In the genomic region with DNA sequence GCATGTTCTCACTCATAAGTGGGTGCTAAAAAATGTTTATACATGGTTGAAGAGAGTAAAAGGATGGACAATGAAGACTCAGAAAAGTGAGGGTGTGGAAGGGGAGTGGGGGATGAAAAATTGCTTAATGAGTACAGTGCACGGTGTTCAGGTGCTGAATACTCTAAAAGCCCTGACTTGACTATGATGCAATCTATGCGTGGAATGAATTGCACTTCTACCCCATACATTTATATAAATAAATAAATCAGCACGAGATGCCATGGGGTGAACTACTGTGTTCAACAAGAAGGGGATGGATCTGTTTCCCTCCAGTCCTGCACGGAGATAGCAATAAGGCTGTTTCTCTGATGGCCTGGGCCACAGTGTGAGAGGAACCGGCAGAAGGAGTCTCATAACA, we compare ENCODE assay signal across 18 cellular contexts.
A peak's percentile ranks its signal among the peaks of the same experiment; 100 is the strongest.
DNase-seq lines count a peak whose midpoint lies in the region; ATAC-seq, FAIRE-seq and TF ChIP-seq lines count a peak whose summit lies in the region.
"Had no signal": no experiment of that assay in that cellular context is flagged by ENCODE, and none has a peak within 500 bp of the region (broad histone marks: within the 10 kb centered on the region; RNA-seq: fewer than 3 reads in every experiment).

No MANE protein-coding gene starts in this region.

- H4K8ac ChIP-seq in IMR-90 (ENCODE audit: low read depth in 2 of 2, low read length in 2 of 2) (no peak overlapping the region), neuronal stem cell (ENCODE audit: low read depth, low read length) (peak overlapping the region; percentile 30)

- no peak overlapping the region for H3K23ac ChIP-seq in IMR-90 (ENCODE audit: low read depth, low read length)
- H3K23ac ChIP-seq in neuronal stem cell (ENCODE audit: low read depth, low read length, poor library complexity): no peak overlapping the region

- H3K36me3 ChIP-seq in IMR-90 (ENCODE audit: control insufficient read depth, insufficient read depth, low read length) (no peaks in the 10 kb centered on the region), K562 (ENCODE audit: control insufficient read depth, insufficient read depth, low read length) (no peaks in the 10 kb centered on the region), neuronal stem cell (replicated peaks in 1 of 2; ENCODE audit: control insufficient read depth in 2 of 2, insufficient read depth in 2 of 2, low read length in 2 of 2) (no peaks in the 10 kb centered on the region), mucosa of descending colon (ENCODE audit: low read depth) (no peaks in the 10 kb centered on the region)

- no peak for TF ChIP-seq POLR2A in IMR-90 (IDR thresholded peaks at IDR 0.05; ENCODE audit: low read depth, low read length)
- no peak for TF ChIP-seq POLR2A in K562 (conservative IDR thresholded peaks at IDR 0.05)

- no peak overlapping the region for H2BK20ac ChIP-seq in IMR-90 (ENCODE audit: low read depth, low read length)

- WGBS in IMR-90 (ENCODE audit: extremely low coverage in 2 of 2, insufficient read length in 1 of 2), 2 experiments: 0% methylated on average over 1 of the region's 5 CpGs; no CpG with 5 or more reads in 1 of the 2 experiments
- WGBS in K562 (ENCODE audit: insufficient coverage, low coverage, missing lambda C conversion rate): 2% methylated on average over 5 of the region's 5 CpGs
- no CpG with 5 or more reads among the region's 5 CpGs for WGBS in neuronal stem cell (ENCODE audit: extremely low coverage in 2 of 2, insufficient read length in 2 of 2, insufficient replicate concordance in 1 of 2), 2 donors

- H2BK15ac ChIP-seq in IMR-90 (ENCODE audit: low read depth, low read length) (no peak overlapping the region), neuronal stem cell (ENCODE audit: low read length) (no peak overlapping the region)

- in situ Hi-C loops in IMR-90 (cut with MboI; ENCODE audit: low sequenced_read_pairs): no loop called here
- in situ Hi-C loops in K562 (cut with MboI): no loop called here

- no peaks in the 10 kb centered on the region for H4K20me1 ChIP-seq in IMR-90 (ENCODE audit: insufficient read depth, low read length)
- H4K20me1 ChIP-seq in K562 (replicated peaks; ENCODE audit: control insufficient read depth, insufficient read depth, low read length): no peaks in the 10 kb centered on the region

- H3K9me1 ChIP-seq in IMR-90 (ENCODE audit: insufficient read depth, low read length) (peaks cover 5% of the 10 kb centered on the region), K562 (ENCODE audit: control insufficient read depth, insufficient read depth, low read length) (no peaks in the 10 kb centered on the region)

- no peak for FAIRE-seq in K562 (lab: Jason Lieb, UNC)
- FAIRE-seq: GM12891, GM18507, H1 had no signal

- no peaks in the 10 kb centered on the region for H3K79me2 ChIP-seq in K562 (ENCODE audit: control insufficient read depth, insufficient read depth, low read length)

- TF ChIP-seq CTCF in IMR-90 (conservative IDR thresholded peaks at IDR 0.05; ENCODE audit: low read depth, low read length): no peak
- TF ChIP-seq CTCF in K562 (IDR thresholded peaks at IDR 0.05 in 2 of 3, conservative IDR thresholded peaks at IDR 0.05 in 1 of 3; ENCODE audit: insufficient read depth in 2 of 3, low read depth in 1 of 3, low read length in 3 of 3): no peak
- no peak for TF ChIP-seq CTCF in mucosa of descending colon (IDR thresholded peaks at IDR 0.05)

- H2AFZ ChIP-seq in IMR-90 (replicated peaks; ENCODE audit: low read length, poor library complexity) (no peak overlapping the region), K562 (ENCODE audit: low read depth, low read length) (no peak overlapping the region), neuronal stem cell (ENCODE audit: low read length) (no peak overlapping the region)

- POLR2A ChIA-PET in IMR-90 (lab: Charles Lee; ENCODE audit: unreplicated experiment): no interaction called here
- POLR2A ChIA-PET in K562 (lab: Yijun Ruan, JAX): interaction anchor here (0.6 kb wide), 1 partner anchor 11 kb away, joined by 3 read pairs; no protein-coding TSS in a partner anchor

- no peak overlapping the region for H3K27ac ChIP-seq in IMR-90 (ENCODE audit: insufficient read depth, low read length)
- H3K27ac ChIP-seq in K562 (ENCODE audit: extremely low read depth, low read depth, low read length): no peak overlapping the region
- no peak overlapping the region for H3K27ac ChIP-seq in neuronal stem cell (replicated peaks; ENCODE audit: low read length)

- H3K18ac ChIP-seq in IMR-90 (ENCODE audit: low read depth, low read length) (no peak overlapping the region), neuronal stem cell (ENCODE audit: low read length) (no peak overlapping the region)

- H3K4me2 ChIP-seq in IMR-90 (ENCODE audit: low read depth, low read length) (no peak overlapping the region), K562 (ENCODE audit: insufficient read depth, low read length) (no peak overlapping the region), neuronal stem cell (ENCODE audit: insufficient read depth, low read length, poor library complexity, severe bottlenecking) (no peak overlapping the region)

- no peak overlapping the region for H2AK5ac ChIP-seq in IMR-90 (ENCODE audit: low read depth, low read length)
- H2AK5ac ChIP-seq in neuronal stem cell (ENCODE audit: low read depth, low read length): no peak overlapping the region

- TF ChIP-seq EP300 in K562 (IDR thresholded peaks at IDR 0.05; ENCODE audit: low read length): no peak

- H3K9me3 ChIP-seq in IMR-90 (ENCODE audit: control insufficient read depth, insufficient read depth, low read length): no peaks in the 10 kb centered on the region
- no peaks in the 10 kb centered on the region for H3K9me3 ChIP-seq in K562 (replicated peaks; ENCODE audit: control insufficient read depth, insufficient read depth, low read depth, low read length)
- H3K9me3 ChIP-seq in neuronal stem cell (replicated peaks in 1 of 2; ENCODE audit: control insufficient read depth in 2 of 2, insufficient read depth in 1 of 2, low read depth in 1 of 2, low read length in 2 of 2): no peaks in the 10 kb centered on the region
- H3K9me3 ChIP-seq in mucosa of descending colon: no peaks in the 10 kb centered on the region

- H3K4me1 ChIP-seq in IMR-90 (ENCODE audit: control insufficient read depth, insufficient read depth, low read length): peaks cover 8% of the 10 kb centered on the region
- no peaks in the 10 kb centered on the region for H3K4me1 ChIP-seq in K562 (replicated peaks in 1 of 2; ENCODE audit: control insufficient read depth in 2 of 2, insufficient read depth in 2 of 2, low read length in 2 of 2)
- no peaks in the 10 kb centered on the region for H3K4me1 ChIP-seq in neuronal stem cell (ENCODE audit: control insufficient read depth in 2 of 2, insufficient read depth in 1 of 2, low read depth in 1 of 2, low read length in 2 of 2)
- H3K4me1 ChIP-seq in mucosa of descending colon (ENCODE audit: low read depth): no peaks in the 10 kb centered on the region

- dilution Hi-C loops in IMR-90 (cut with HindIII; ENCODE audit: low sequenced_read_pairs, unreplicated experiment): no loop called here

- no peak overlapping the region for H2AK9ac ChIP-seq in IMR-90 (replicated peaks; ENCODE audit: low read depth, low read length, poor library complexity)

- intact Hi-C loops in IMR-90 (cut with micrococcal nuclease) (no loop called here), K562 (cut with micrococcal nuclease) (no loop called here), mucosa of descending colon (cut with DNase I, micrococcal nuclease) (no loop called here), posterior cingulate gyrus (cut with DNase I) (no loop called here)

- H4K91ac ChIP-seq in IMR-90 (ENCODE audit: insufficient read depth, low read depth, low read length) (no peak overlapping the region), neuronal stem cell (ENCODE audit: low read depth, low read length, poor library complexity) (no peak overlapping the region)

- H3K14ac ChIP-seq in IMR-90 (replicated peaks; ENCODE audit: low read depth, low read length) (no peak overlapping the region), neuronal stem cell (ENCODE audit: low read length) (no peak overlapping the region)

- no peak overlapping the region for H3K9ac ChIP-seq in IMR-90 (ENCODE audit: low read depth, low read length)
- H3K9ac ChIP-seq in K562 (ENCODE audit: insufficient read depth in 1 of 2, low read depth in 2 of 2, low read length in 2 of 2): no peak overlapping the region
- no peak overlapping the region for H3K9ac ChIP-seq in neuronal stem cell (ENCODE audit: low read depth, low read length, poor library complexity)

- DNase-seq in IMR-90 (no peak), K562 (ENCODE audit: extremely low read depth in 1 of 4, low spot score in 3 of 4) (no peak), neuronal stem cell (ENCODE audit: low spot score) (no peak), mucosa of descending colon (no peak), posterior cingulate gyrus (no peak)
- no peak for DNase-seq in effector CD4-positive, alpha-beta T cell
- DNase-seq: C1 segment of cervical spinal cord; Calu3; CD4-positive, alpha-beta memory T cell; COR-L47; DMS53; DMS79 treated with DMSO at 0.1 percent for 48 hours; GF-D8; H7; HCEC 1CT had no signal

- H3K56ac ChIP-seq in IMR-90 (ENCODE audit: extremely low read depth, insufficient read depth, low read length): no peak overlapping the region

- no peak overlapping the region for H3K4ac ChIP-seq in IMR-90 (ENCODE audit: low read depth, low read length)
- no peak overlapping the region for H3K4ac ChIP-seq in neuronal stem cell (ENCODE audit: low read length)

- no TSS peak for BruUV-seq in IMR-90 (replicated peaks; lab: Mats Ljungman, UMichigan)
- BruUV-seq in K562 (replicated peaks; lab: Mats Ljungman, UMichigan): no TSS peak

- TF ChIP-seq RAD21 in IMR-90 (IDR thresholded peaks at IDR 0.05; ENCODE audit: low read length): no peak
- TF ChIP-seq RAD21 in K562 (CRISPR knock-in tag; conservative IDR thresholded peaks at IDR 0.05 in 1 of 2, IDR thresholded peaks at IDR 0.05 in 1 of 2): no peak

- no peak overlapping the region for H4K5ac ChIP-seq in IMR-90 (ENCODE audit: low read depth, low read length)

- CTCF ChIA-PET in IMR-90 (lab: Yijun Ruan, JAX): interaction anchor here (0.6 kb wide), 1 partner anchor 35 kb away, joined by 3 read pairs; no protein-coding TSS in a partner anchor
- CTCF ChIA-PET in K562 (lab: Yijun Ruan, JAX; ENCODE audit: low intra/inter-chr PET ratio): no interaction called here

- H2BK120ac ChIP-seq in IMR-90 (ENCODE audit: low read depth, low read length): no peak overlapping the region; the same call in 1 of the 2 replicates
- no peak overlapping the region for H2BK120ac ChIP-seq in neuronal stem cell (ENCODE audit: low read depth, low read length)

- H3K27me3 ChIP-seq in IMR-90 (ENCODE audit: control insufficient read depth, insufficient read depth, low read length) (peaks cover under 1% of the 10 kb centered on the region; the same call in 1 of the 2 replicates), K562 (ENCODE audit: control insufficient read depth in 2 of 2, insufficient read depth in 2 of 2, low read length in 2 of 2) (peaks cover 10 to 15% of the 10 kb centered on the region in 2 experiments), neuronal stem cell (ENCODE audit: control insufficient read depth in 3 of 3, insufficient read depth in 3 of 3, low read depth in 1 of 3, low read length in 3 of 3) (no peaks in the 10 kb centered on the region)

- H2BK5ac ChIP-seq in IMR-90 (ENCODE audit: low read depth, low read length, poor library complexity, severe bottlenecking): no peak overlapping the region
- H2BK5ac ChIP-seq in neuronal stem cell (ENCODE audit: low read length): no peak overlapping the region

- H2BK12ac ChIP-seq in neuronal stem cell (ENCODE audit: low read length): no peak overlapping the region

- no peaks in the 10 kb centered on the region for H3K79me1 ChIP-seq in IMR-90 (ENCODE audit: low read depth in 1 of 2, low read length in 2 of 2)
- H3K79me1 ChIP-seq in neuronal stem cell (ENCODE audit: low read depth, low read length): peaks cover 2% of the 10 kb centered on the region

- ATAC-seq in IMR-90 (ENCODE audit: low read depth): no peak
- ATAC-seq in K562: no peak
- ATAC-seq in mucosa of descending colon: no peak

- H3K4me3 ChIP-seq in IMR-90 (ENCODE audit: insufficient read depth, low read depth, low read length) (no peak overlapping the region), K562 (no peak overlapping the region), neuronal stem cell (ENCODE audit: low read length in 2 of 2) (no peak overlapping the region), mucosa of descending colon (no peak overlapping the region)
